9 cellular contexts compared by ENCODE assay signal in the genomic region with DNA sequence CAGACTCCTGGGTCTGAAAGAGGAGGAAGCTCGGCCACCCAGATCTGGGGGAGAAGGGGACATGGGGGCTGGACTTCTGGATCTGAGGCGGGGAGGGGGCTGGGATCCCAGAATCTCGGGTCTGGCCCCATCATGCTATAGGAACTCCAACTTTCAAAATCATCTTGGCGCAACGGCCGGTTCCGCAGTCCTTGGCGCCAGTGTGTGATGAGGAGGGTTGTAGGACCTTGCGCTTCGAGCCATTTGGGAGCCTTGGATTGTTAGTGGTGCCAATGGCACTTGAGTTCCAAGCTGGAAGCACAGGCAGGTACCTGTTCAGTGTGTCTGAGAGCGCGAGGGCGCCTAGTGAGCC. TPM values are rescaled to one million over a fixed set of nuclear protein-coding genes. Genes with fewer than 3 reads are reported as not detected.
A peak's percentile ranks its signal among the peaks of the same experiment; 100 is the strongest.
DNase-seq lines count a peak whose midpoint lies in the region; ATAC-seq and TF ChIP-seq lines count a peak whose summit lies in the region.
"Had no signal": no experiment of that assay in that cellular context is flagged by ENCODE, and none has a peak within 500 bp of the region (broad histone marks: within the 10 kb centered on the region; RNA-seq: fewer than 3 reads in every experiment).

No MANE protein-coding gene starts in this region.

- peaks cover 41% of the 10 kb centered on the region for H3K4me1 Mint-ChIP-seq in activated CD4-positive, alpha-beta T cell treated with anti-CD3 and anti-CD28 coated beads for 36 hours
- H3K4me1 Mint-ChIP-seq in activated naive CD8-positive, alpha-beta T cell treated with anti-CD3 and anti-CD28 coated beads, Interleukin-2, amount 10 ng/mL, durations not matched to agents 7 days and 5 days: peaks cover 26% of the 10 kb centered on the region

- H3K27me3 ChIP-seq in kidney epithelial cell (ENCODE audit: control insufficient read depth, insufficient read depth, low read length): no peaks in the 10 kb centered on the region

- POLR2A ChIA-PET in activated CD4-positive, alpha-beta T cell treated with anti-CD3 and anti-CD28 coated beads for 36 hours (lab: Charles Lee): interaction anchor here (0.5 to 1.3 kb wide), 8 partner anchors 25 to 918 kb away, joined by 3 to 10 read pairs (median 6); a partner anchor contains a TSS
- POLR2A ChIA-PET in activated naive CD8-positive, alpha-beta T cell treated with anti-CD3 and anti-CD28 coated beads, Interleukin-2, amount 10 ng/mL, durations not matched to agents 7 days and 5 days (lab: Charles Lee): interaction anchor here (0.6 to 2.8 kb wide), 19 partner anchors 10 to 375 kb away, joined by 3 to 21 read pairs (median 6); a partner anchor contains a TSS

- H3K4me3 ChIP-seq in kidney epithelial cell (ENCODE audit: low read depth, low read length): peak overlapping the region; percentile 81

- H3K27me3 Mint-ChIP-seq in activated CD4-positive, alpha-beta T cell treated with anti-CD3 and anti-CD28 coated beads for 36 hours: no peaks in the 10 kb centered on the region
- H3K27me3 Mint-ChIP-seq in activated naive CD8-positive, alpha-beta T cell treated with anti-CD3 and anti-CD28 coated beads, Interleukin-2, amount 10 ng/mL, durations not matched to agents 7 days and 5 days: no peaks in the 10 kb centered on the region

- no peaks in the 10 kb centered on the region for H3K9me3 Mint-ChIP-seq in activated CD4-positive, alpha-beta T cell treated with anti-CD3 and anti-CD28 coated beads for 36 hours (ENCODE audit: low read depth)
- no peaks in the 10 kb centered on the region for H3K9me3 Mint-ChIP-seq in activated naive CD8-positive, alpha-beta T cell treated with anti-CD3 and anti-CD28 coated beads, Interleukin-2, amount 10 ng/mL, durations not matched to agents 7 days and 5 days

- intact Hi-C loops in activated CD4-positive, alpha-beta T cell treated with anti-CD3 and anti-CD28 coated beads for 36 hours (cut with DNase I, micrococcal nuclease): loop anchor here (5.0 to 10.0 kb wide), 4 partner anchors 151 to 683 kb away; a partner anchor contains a TSS

- TF ChIP-seq CTCF in kidney epithelial cell (IDR thresholded peaks at IDR 0.05; ENCODE audit: insufficient read depth, low read length, poor library complexity, severe bottlenecking): no peak

- ATAC-seq in activated CD4-positive, alpha-beta T cell treated with anti-CD3 and anti-CD28 coated beads for 36 hours: no peak
- no peak for ATAC-seq in activated naive CD8-positive, alpha-beta T cell treated with anti-CD3 and anti-CD28 coated beads, Interleukin-2, amount 10 ng/mL, durations not matched to agents 7 days and 5 days (ENCODE audit: low read depth)

- peak overlapping the region; percentile 97 for H3K27ac ChIP-seq in temporal lobe (ENCODE audit: low read depth, low read length)

- peak overlapping the region; percentile 97 for H3K27ac Mint-ChIP-seq in activated CD4-positive, alpha-beta T cell treated with anti-CD3 and anti-CD28 coated beads for 36 hours
- H3K27ac Mint-ChIP-seq in activated naive CD8-positive, alpha-beta T cell treated with anti-CD3 and anti-CD28 coated beads, Interleukin-2, amount 10 ng/mL, durations not matched to agents 7 days and 5 days: peak overlapping the region; percentile 98

- H3K36me3 ChIP-seq in kidney epithelial cell (ENCODE audit: control insufficient read depth, insufficient read depth, low read length): no peaks in the 10 kb centered on the region

- peak overlapping the region; percentile 100 for H3K4me3 Mint-ChIP-seq in activated CD4-positive, alpha-beta T cell treated with anti-CD3 and anti-CD28 coated beads for 36 hours
- peak overlapping the region; percentile 92 for H3K4me3 Mint-ChIP-seq in activated naive CD8-positive, alpha-beta T cell treated with anti-CD3 and anti-CD28 coated beads, Interleukin-2, amount 10 ng/mL, durations not matched to agents 7 days and 5 days

- no peak for DNase-seq in activated CD4-positive, alpha-beta T cell treated with anti-CD3 and anti-CD28 coated beads for 36 hours
- no peak for DNase-seq in activated CD4-positive, alpha-beta T cell treated with anti-CD3 and anti-CD28 coated beads for 4 hours
- no peak for DNase-seq in activated naive CD8-positive, alpha-beta T cell treated with anti-CD3 and anti-CD28 coated beads, Interleukin-2, amount 10 ng/mL, durations not matched to agents 7 days and 5 days
- DNase-seq in kidney epithelial cell (ENCODE audit: low read depth) (no peak), activated gamma-delta T cell treated with Interleukin-2 at 50 U/mL for 16 hours (no peak), NCI-H446 treated with DMSO at 0.1 percent for 48 hours (lab: John Stamatoyannopoulos, UW) (no peak)
- no peak for DNase-seq in activated CD4-positive, alpha-beta T cell treated with anti-CD3 and anti-CD28 coated beads, Interleukin-2, amount 50 U/mL, for 1 hour

- CTCF ChIA-PET in activated CD4-positive, alpha-beta T cell treated with anti-CD3 and anti-CD28 coated beads for 36 hours (lab: Charles Lee): interaction anchor here (0.8 to 3.4 kb wide), 36 partner anchors 9 to 534 kb away, joined by 3 to 45 read pairs (median 4); a partner anchor contains a TSS

- H3K36me3 Mint-ChIP-seq in activated CD4-positive, alpha-beta T cell treated with anti-CD3 and anti-CD28 coated beads for 36 hours (ENCODE audit: low read depth): peaks cover 28% of the 10 kb centered on the region
- peaks cover 7% of the 10 kb centered on the region for H3K36me3 Mint-ChIP-seq in activated naive CD8-positive, alpha-beta T cell treated with anti-CD3 and anti-CD28 coated beads, Interleukin-2, amount 10 ng/mL, durations not matched to agents 7 days and 5 days

RNA-seq across cellular contexts. Expression of a gene that starts 0.3 kb away (rescaled TPM):
- total RNA-seq in activated CD4-positive, alpha-beta T cell treated with anti-CD3 and anti-CD28 coated beads for 36 hours: 100 to 1,000 TPM; 155 to 178 TPM
- 10 to 100 TPM; 71.3 to 76.1 TPM for total RNA-seq in activated naive CD8-positive, alpha-beta T cell treated with anti-CD3 and anti-CD28 coated beads, Interleukin-2, amount 10 ng/mL, durations not matched to agents 7 days and 5 days
- total RNA-seq in kidney epithelial cell (174 and 177 TPM in 2 replicates), temporal lobe (60.5 TPM)

RNA-seq across cellular contexts. Expression of a gene that starts 0.9 kb away (rescaled TPM):
- 100 to 1,000 TPM in 1 of 2 experiments, 10 to 100 TPM in 1; 80.2 to 102 TPM for total RNA-seq in activated CD4-positive, alpha-beta T cell treated with anti-CD3 and anti-CD28 coated beads for 36 hours
- total RNA-seq in activated naive CD8-positive, alpha-beta T cell treated with anti-CD3 and anti-CD28 coated beads, Interleukin-2, amount 10 ng/mL, durations not matched to agents 7 days and 5 days: 10 to 100 TPM; 58.0 to 63.1 TPM
- total RNA-seq in kidney epithelial cell (23.1 and 24.8 TPM in 2 replicates), temporal lobe (13.8 TPM)

RNA-seq across cellular contexts. Expression of a gene that starts 22.9 kb away (rescaled TPM):
- total RNA-seq in activated CD4-positive, alpha-beta T cell treated with anti-CD3 and anti-CD28 coated beads for 36 hours: under 1 TPM; 0.39 to 0.51 TPM
- total RNA-seq in activated naive CD8-positive, alpha-beta T cell treated with anti-CD3 and anti-CD28 coated beads, Interleukin-2, amount 10 ng/mL, durations not matched to agents 7 days and 5 days: not detected
- 8.2 and 8.4 TPM in 2 replicates for total RNA-seq in kidney epithelial cell
- total RNA-seq in temporal lobe: not detected
- total RNA-seq: RPMI7951 had no signal

RNA-seq across cellular contexts. Expression of a gene that starts 28.9 kb away (rescaled TPM):
- 1,000 to 10,000 TPM in 1 of 2 experiments, 100 to 1,000 TPM in 1; 809 to 1,111 TPM for total RNA-seq in activated CD4-positive, alpha-beta T cell treated with anti-CD3 and anti-CD28 coated beads for 36 hours
- total RNA-seq in activated naive CD8-positive, alpha-beta T cell treated with anti-CD3 and anti-CD28 coated beads, Interleukin-2, amount 10 ng/mL, durations not matched to agents 7 days and 5 days: 1,000 to 10,000 TPM; 1,232 to 1,343 TPM
- 2,415 and 2,688 TPM in 2 replicates for total RNA-seq in kidney epithelial cell
- total RNA-seq in temporal lobe: 634 TPM

RNA-seq across cellular contexts. Expression of a gene that starts 30.1 kb away (rescaled TPM):
- total RNA-seq in activated CD4-positive, alpha-beta T cell treated with anti-CD3 and anti-CD28 coated beads for 36 hours: not detected
- total RNA-seq in activated naive CD8-positive, alpha-beta T cell treated with anti-CD3 and anti-CD28 coated beads, Interleukin-2, amount 10 ng/mL, durations not matched to agents 7 days and 5 days: not detected
- total RNA-seq in kidney epithelial cell (not detected in 2 replicates), temporal lobe (not detected)
- total RNA-seq: RPMI7951 had no signal
